In genomic region chr7:124084024-124084423, GRCh38 we compare ENCODE assay signal across 1 cellular context.
TF ChIP-seq lines count a peak whose summit lies in the region.

No MANE protein-coding gene starts in this region.

TF ChIP-seq in SK-N-SH, 30 proteins besides CTCF, POLR2A, EP300 and RAD21 (continued from another document):
- TF ChIP-seq TEAD4 (IDR thresholded peaks at IDR 0.05; ENCODE audit: borderline replicate concordance, insufficient read depth) (peak; percentile 76), SMC3 (IDR thresholded peaks at IDR 0.05; ENCODE audit: low read depth, low read length) (no peak), GATA2 (CRISPR knock-in tag; IDR thresholded peaks at IDR 0.05) (peak; percentile 96), RFX5 (IDR thresholded peaks at IDR 0.05; ENCODE audit: low read length) (no peak), YY1 (IDR thresholded peaks at IDR 0.05; ENCODE audit: low read depth) (no peak), MEF2A (IDR thresholded peaks at IDR 0.05; ENCODE audit: borderline replicate concordance, low read depth) (no peak)
- TF ChIP-seq, protein P1, sequence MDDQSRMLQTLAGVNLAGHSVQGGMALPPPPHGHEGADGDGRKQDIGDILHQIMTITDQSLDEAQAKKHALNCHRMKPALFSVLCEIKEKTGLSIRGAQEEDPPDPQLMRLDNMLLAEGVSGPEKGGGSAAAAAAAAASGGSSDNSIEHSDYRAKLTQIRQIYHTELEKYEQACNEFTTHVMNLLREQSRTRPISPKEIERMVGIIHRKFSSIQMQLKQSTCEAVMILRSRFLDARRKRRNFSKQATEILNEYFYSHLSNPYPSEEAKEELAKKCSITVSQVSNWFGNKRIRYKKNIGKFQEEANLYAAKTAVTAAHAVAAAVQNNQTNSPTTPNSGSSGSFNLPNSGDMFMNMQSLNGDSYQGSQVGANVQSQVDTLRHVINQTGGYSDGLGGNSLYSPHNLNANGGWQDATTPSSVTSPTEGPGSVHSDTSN (IDR thresholded peaks at IDR 0.05): peak; percentile 48; the same call in 1 of the 2 replicates
TF ChIP-seq in SK-N-SH: peak in this region for 11.
